ENCODE assay signal across 1 cellular context in the genomic region with DNA sequence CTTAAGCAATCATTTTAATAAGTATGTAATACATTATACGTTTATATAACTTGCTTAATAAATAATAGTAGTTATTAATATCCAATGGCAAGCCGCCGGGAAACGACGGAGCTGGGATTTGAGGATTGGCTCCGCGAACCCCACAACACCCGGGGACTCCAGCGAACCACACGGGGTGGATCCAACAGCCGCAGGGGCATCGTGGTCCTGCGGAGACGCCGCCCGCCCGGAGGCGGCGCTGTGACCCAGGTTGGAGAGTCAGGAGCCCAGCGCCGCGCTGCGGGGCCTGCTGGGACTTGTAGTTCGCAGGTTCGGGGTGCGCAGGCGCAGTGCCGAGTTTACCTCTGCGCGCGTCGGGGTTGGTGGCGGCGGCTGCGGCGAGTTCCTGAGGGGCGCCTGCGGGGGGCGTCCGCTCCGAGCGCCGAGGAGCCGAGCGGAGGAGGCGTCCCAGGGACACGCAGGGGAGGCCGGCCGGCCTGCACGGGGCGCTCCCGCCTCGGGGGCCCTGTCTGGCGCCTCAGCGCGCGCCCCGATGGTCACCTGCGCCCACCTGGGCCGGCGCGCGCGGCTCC.
A peak's percentile ranks its signal among the peaks of the same experiment; 100 is the strongest.
TF ChIP-seq lines count a peak whose summit lies in the region.

TSS of gene ZNF554 (plus strand) at position 329 of the 572 bp plus-strand sequence. CDS start at position 533, 204 bp downstream.

TF ChIP-seq in HepG2, 621 proteins besides CTCF, POLR2A, EP300 and RAD21 (continued from another document and continues in another):
- TF ChIP-seq, protein P1, sequence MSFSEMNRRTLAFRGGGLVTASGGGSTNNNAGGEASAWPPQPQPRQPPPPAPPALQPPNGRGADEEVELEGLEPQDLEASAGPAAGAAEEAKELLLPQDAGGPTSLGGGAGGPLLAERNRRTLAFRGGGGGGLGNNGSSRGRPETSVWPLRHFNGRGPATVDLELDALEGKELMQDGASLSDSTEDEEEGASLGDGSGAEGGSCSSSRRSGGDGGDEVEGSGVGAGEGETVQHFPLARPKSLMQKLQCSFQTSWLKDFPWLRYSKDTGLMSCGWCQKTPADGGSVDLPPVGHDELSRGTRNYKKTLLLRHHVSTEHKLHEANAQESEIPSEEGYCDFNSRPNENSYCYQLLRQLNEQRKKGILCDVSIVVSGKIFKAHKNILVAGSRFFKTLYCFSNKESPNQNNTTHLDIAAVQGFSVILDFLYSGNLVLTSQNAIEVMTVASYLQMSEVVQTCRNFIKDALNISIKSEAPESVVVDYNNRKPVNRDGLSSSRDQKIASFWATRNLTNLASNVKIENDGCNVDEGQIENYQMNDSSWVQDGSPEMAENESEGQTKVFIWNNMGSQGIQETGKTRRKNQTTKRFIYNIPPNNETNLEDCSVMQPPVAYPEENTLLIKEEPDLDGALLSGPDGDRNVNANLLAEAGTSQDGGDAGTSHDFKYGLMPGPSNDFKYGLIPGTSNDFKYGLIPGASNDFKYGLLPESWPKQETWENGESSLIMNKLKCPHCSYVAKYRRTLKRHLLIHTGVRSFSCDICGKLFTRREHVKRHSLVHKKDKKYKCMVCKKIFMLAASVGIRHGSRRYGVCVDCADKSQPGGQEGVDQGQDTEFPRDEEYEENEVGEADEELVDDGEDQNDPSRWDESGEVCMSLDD (CRISPR knock-in tag; IDR thresholded peaks at IDR 0.05; ENCODE audit: borderline replicate concordance), result peak; percentile 79; the same call in 1 of the 2 replicates
- TF ChIP-seq REL (CRISPR knock-in tag; conservative IDR thresholded peaks at IDR 0.05) (no peak), ZFP41 (CRISPR knock-in tag; IDR thresholded peaks at IDR 0.05; ENCODE audit: borderline replicate concordance) (no peak), ZNF33A (CRISPR knock-in tag; IDR thresholded peaks at IDR 0.05; ENCODE audit: borderline replicate concordance) (no peak), PAX8 (CRISPR knock-in tag; IDR thresholded peaks at IDR 0.05; ENCODE audit: borderline replicate concordance) (no peak), ZNF616 (CRISPR knock-in tag; IDR thresholded peaks at IDR 0.05; ENCODE audit: low read depth) (no peak), FOXP1 (IDR thresholded peaks at IDR 0.05) (no peak), FOXP1 (CRISPR knock-in tag; IDR thresholded peaks at IDR 0.05) (no peak), ZNF207 (IDR thresholded peaks at IDR 0.05; ENCODE audit: borderline replicate concordance) (no peak), ZNF709 (CRISPR knock-in tag; IDR thresholded peaks at IDR 0.05) (no peak), ZBTB21 (CRISPR knock-in tag; IDR thresholded peaks at IDR 0.05) (no peak), HIC2 (CRISPR knock-in tag; IDR thresholded peaks at IDR 0.05; ENCODE audit: low read depth) (no peak), MED13 (CRISPR knock-in tag; IDR thresholded peaks at IDR 0.05) (no peak), ZSCAN21 (CRISPR knock-in tag; IDR thresholded peaks at IDR 0.05; ENCODE audit: borderline replicate concordance) (no peak), AKAP8 (CRISPR knock-in tag; IDR thresholded peaks at IDR 0.05) (no peak), XBP1 (CRISPR knock-in tag; IDR thresholded peaks at IDR 0.05) (no peak), BCL6 (CRISPR knock-in tag; IDR thresholded peaks at IDR 0.05) (peak; percentile 54), ZNF570 (CRISPR knock-in tag; IDR thresholded peaks at IDR 0.05; ENCODE audit: borderline replicate concordance) (no peak), ZNF30 (CRISPR knock-in tag; IDR thresholded peaks at IDR 0.05) (no peak), SMAD1 (CRISPR knock-in tag; IDR thresholded peaks at IDR 0.05; ENCODE audit: borderline replicate concordance, low read depth) (no peak; the same call in 1 of the 2 replicates), GZF1 (CRISPR knock-in tag; IDR thresholded peaks at IDR 0.05) (no peak), ZMAT5 (CRISPR knock-in tag; IDR thresholded peaks at IDR 0.05; ENCODE audit: borderline replicate concordance, low read depth) (no peak), ZNF343 (CRISPR knock-in tag; IDR thresholded peaks at IDR 0.05) (peak; percentile 78; the same call in 1 of the 2 replicates), SMAD3 (CRISPR knock-in tag; IDR thresholded peaks at IDR 0.05) (peak; percentile 94), POLR2AphosphoS2 (IDR thresholded peaks at IDR 0.05; ENCODE audit: low read depth, low read length) (no peak), ATF3 (CRISPR knock-in tag; IDR thresholded peaks at IDR 0.05) (peak; percentile 33; the same call in 1 of the 2 replicates), ZNF275 (CRISPR knock-in tag; IDR thresholded peaks at IDR 0.05; ENCODE audit: borderline replicate concordance) (no peak), ZNF775 (CRISPR knock-in tag; IDR thresholded peaks at IDR 0.05; ENCODE audit: borderline replicate concordance) (no peak), HDAC2 (CRISPR knock-in tag; IDR thresholded peaks at IDR 0.05) (peak; percentile 60; the same call in 1 of the 2 replicates), ZFP36 (IDR thresholded peaks at IDR 0.05; ENCODE audit: borderline replicate concordance, low read depth, low read length, partially characterized antibody) (no peak), ZNF362 (CRISPR knock-in tag; IDR thresholded peaks at IDR 0.05; ENCODE audit: borderline replicate concordance) (peak; percentile 51; the same call in 1 of the 2 replicates), TAF1 (CRISPR knock-in tag; IDR thresholded peaks at IDR 0.05) (peak; percentile 40; the same call in 1 of the 2 replicates), ZNF496 (CRISPR knock-in tag; IDR thresholded peaks at IDR 0.05; ENCODE audit: insufficient replicate concordance) (no peak)
- TF ChIP-seq, protein P2, sequence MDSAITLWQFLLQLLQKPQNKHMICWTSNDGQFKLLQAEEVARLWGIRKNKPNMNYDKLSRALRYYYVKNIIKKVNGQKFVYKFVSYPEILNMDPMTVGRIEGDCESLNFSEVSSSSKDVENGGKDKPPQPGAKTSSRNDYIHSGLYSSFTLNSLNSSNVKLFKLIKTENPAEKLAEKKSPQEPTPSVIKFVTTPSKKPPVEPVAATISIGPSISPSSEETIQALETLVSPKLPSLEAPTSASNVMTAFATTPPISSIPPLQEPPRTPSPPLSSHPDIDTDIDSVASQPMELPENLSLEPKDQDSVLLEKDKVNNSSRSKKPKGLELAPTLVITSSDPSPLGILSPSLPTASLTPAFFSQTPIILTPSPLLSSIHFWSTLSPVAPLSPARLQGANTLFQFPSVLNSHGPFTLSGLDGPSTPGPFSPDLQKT (CRISPR knock-in tag; IDR thresholded peaks at IDR 0.05; ENCODE audit: borderline replicate concordance), result no peak
- TF ChIP-seq, protein P3, sequence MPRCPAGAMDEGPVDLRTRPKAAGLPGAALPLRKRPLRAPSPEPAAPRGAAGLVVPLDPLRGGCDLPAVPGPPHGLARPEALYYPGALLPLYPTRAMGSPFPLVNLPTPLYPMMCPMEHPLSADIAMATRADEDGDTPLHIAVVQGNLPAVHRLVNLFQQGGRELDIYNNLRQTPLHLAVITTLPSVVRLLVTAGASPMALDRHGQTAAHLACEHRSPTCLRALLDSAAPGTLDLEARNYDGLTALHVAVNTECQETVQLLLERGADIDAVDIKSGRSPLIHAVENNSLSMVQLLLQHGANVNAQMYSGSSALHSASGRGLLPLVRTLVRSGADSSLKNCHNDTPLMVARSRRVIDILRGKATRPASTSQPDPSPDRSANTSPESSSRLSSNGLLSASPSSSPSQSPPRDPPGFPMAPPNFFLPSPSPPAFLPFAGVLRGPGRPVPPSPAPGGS (CRISPR knock-in tag; IDR thresholded peaks at IDR 0.05), result no peak
- TF ChIP-seq, protein P4, sequence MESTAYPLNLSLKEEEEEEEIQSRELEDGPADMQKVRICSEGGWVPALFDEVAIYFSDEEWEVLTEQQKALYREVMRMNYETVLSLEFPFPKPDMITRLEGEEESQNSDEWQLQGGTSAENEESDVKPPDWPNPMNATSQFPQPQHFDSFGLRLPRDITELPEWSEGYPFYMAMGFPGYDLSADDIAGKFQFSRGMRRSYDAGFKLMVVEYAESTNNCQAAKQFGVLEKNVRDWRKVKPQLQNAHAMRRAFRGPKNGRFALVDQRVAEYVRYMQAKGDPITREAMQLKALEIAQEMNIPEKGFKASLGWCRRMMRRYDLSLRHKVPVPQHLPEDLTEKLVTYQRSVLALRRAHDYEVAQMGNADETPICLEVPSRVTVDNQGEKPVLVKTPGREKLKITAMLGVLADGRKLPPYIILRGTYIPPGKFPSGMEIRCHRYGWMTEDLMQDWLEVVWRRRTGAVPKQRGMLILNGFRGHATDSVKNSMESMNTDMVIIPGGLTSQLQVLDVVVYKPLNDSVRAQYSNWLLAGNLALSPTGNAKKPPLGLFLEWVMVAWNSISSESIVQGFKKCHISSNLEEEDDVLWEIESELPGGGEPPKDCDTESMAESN (CRISPR knock-in tag; conservative IDR thresholded peaks at IDR 0.05), result peak; percentile 92
- TF ChIP-seq, protein P5, sequence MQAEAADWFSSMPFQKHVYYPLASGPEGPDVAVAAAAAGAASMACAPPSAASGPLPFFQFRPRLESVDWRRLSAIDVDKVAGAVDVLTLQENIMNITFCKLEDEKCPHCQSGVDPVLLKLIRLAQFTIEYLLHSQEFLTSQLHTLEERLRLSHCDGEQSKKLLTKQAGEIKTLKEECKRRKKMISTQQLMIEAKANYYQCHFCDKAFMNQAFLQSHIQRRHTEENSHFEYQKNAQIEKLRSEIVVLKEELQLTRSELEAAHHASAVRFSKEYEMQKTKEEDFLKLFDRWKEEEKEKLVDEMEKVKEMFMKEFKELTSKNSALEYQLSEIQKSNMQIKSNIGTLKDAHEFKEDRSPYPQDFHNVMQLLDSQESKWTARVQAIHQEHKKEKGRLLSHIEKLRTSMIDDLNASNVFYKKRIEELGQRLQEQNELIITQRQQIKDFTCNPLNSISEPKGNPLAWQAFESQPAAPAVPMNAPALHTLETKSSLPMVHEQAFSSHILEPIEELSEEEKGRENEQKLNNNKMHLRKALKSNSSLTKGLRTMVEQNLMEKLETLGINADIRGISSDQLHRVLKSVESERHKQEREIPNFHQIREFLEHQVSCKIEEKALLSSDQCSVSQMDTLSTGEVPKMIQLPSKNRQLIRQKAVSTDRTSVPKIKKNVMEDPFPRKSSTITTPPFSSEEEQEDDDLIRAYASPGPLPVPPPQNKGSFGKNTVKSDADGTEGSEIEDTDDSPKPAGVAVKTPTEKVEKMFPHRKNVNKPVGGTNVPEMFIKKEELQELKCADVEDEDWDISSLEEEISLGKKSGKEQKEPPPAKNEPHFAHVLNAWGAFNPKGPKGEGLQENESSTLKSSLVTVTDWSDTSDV (CRISPR knock-in tag; IDR thresholded peaks at IDR 0.05), result no peak
- TF ChIP-seq, protein P6, sequence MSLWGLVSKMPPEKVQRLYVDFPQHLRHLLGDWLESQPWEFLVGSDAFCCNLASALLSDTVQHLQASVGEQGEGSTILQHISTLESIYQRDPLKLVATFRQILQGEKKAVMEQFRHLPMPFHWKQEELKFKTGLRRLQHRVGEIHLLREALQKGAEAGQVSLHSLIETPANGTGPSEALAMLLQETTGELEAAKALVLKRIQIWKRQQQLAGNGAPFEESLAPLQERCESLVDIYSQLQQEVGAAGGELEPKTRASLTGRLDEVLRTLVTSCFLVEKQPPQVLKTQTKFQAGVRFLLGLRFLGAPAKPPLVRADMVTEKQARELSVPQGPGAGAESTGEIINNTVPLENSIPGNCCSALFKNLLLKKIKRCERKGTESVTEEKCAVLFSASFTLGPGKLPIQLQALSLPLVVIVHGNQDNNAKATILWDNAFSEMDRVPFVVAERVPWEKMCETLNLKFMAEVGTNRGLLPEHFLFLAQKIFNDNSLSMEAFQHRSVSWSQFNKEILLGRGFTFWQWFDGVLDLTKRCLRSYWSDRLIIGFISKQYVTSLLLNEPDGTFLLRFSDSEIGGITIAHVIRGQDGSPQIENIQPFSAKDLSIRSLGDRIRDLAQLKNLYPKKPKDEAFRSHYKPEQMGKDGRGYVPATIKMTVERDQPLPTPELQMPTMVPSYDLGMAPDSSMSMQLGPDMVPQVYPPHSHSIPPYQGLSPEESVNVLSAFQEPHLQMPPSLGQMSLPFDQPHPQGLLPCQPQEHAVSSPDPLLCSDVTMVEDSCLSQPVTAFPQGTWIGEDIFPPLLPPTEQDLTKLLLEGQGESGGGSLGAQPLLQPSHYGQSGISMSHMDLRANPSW (CRISPR knock-in tag; IDR thresholded peaks at IDR 0.05; ENCODE audit: borderline replicate concordance), result no peak
- TF ChIP-seq, protein P7, sequence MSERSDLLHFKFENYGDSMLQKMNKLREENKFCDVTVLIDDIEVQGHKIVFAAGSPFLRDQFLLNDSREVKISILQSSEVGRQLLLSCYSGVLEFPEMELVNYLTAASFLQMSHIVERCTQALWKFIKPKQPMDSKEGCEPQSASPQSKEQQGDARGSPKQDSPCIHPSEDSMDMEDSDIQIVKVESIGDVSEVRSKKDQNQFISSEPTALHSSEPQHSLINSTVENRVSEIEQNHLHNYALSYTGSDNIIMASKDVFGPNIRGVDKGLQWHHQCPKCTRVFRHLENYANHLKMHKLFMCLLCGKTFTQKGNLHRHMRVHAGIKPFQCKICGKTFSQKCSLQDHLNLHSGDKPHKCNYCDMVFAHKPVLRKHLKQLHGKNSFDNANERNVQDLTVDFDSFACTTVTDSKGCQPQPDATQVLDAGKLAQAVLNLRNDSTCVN (CRISPR knock-in tag; IDR thresholded peaks at IDR 0.05; ENCODE audit: borderline replicate concordance), result no peak
